In genomic region chr9:75447281-75447680, GRCh38 we compare ENCODE assay signal across 16 cellular contexts.
A peak's percentile ranks its signal among the peaks of the same experiment; 100 is the strongest.
DNase-seq lines count a peak whose midpoint lies in the region; ATAC-seq and TF ChIP-seq lines count a peak whose summit lies in the region.
"Had no signal": no experiment of that assay in that cellular context is flagged by ENCODE, and none has a peak within 500 bp of the region (broad histone marks: within the 10 kb centered on the region; RNA-seq: fewer than 3 reads in every experiment).

No MANE protein-coding gene starts in this region.

- H3K36me3 ChIP-seq in left ventricle myocardium inferior (no peaks in the 10 kb centered on the region), heart right ventricle (no peaks in the 10 kb centered on the region), upper lobe of right lung (no peaks in the 10 kb centered on the region), gastrocnemius medialis (no peaks in the 10 kb centered on the region)
- H3K36me3 ChIP-seq: BLaER1, HAP-1 had no signal

- in situ Hi-C loops in gastrocnemius medialis (cut with MboI; ENCODE audit: low sequenced_read_pairs in 4 of 4): no loop called here

- no peaks in the 10 kb centered on the region for H3K36me3 Mint-ChIP-seq in osteocyte (ENCODE audit: unreplicated experiment)
- H3K36me3 Mint-ChIP-seq: CD14-positive monocyte; CD4-positive, alpha-beta memory T cell had no signal

- H3K9me3 ChIP-seq in left ventricle myocardium inferior (replicated peaks): no peaks in the 10 kb centered on the region
- H3K9me3 ChIP-seq in heart right ventricle: peaks cover 0 to 4% (median 0%) of the 10 kb centered on the region in 11 donors
- no peaks in the 10 kb centered on the region for H3K9me3 ChIP-seq in upper lobe of right lung
- no peaks in the 10 kb centered on the region for H3K9me3 ChIP-seq in gastrocnemius medialis
- H3K9me3 ChIP-seq: BLaER1, HAP-1 had no signal

- DNase-seq in left ventricle myocardium inferior: no peak
- DNase-seq in heart right ventricle: no peak
- no peak for DNase-seq in osteocyte (ENCODE audit: extremely low spot score, unreplicated experiment)
- DNase-seq in upper lobe of right lung: no peak
- no peak for DNase-seq in gastrocnemius medialis
- DNase-seq in NCI-H1048 (lab: John Stamatoyannopoulos, UW): no peak
- no peak for DNase-seq in DMS 273 (lab: John Stamatoyannopoulos, UW; ENCODE audit: unreplicated experiment)
- DNase-seq: 8988T; CD4-positive, alpha-beta memory T cell; DMS79 treated with DMSO at 0.1 percent for 48 hours; GF-D8; IMR-90 had no signal

- H3K4me1 Mint-ChIP-seq in osteocyte (ENCODE audit: unreplicated experiment): peaks cover 59% of the 10 kb centered on the region
- H3K4me1 Mint-ChIP-seq: CD14-positive monocyte; CD4-positive, alpha-beta memory T cell had no signal

- H3K4me3 ChIP-seq in left ventricle myocardium inferior (no peak overlapping the region), heart right ventricle (no peak overlapping the region), upper lobe of right lung (no peak overlapping the region), gastrocnemius medialis (no peak overlapping the region)
- H3K4me3 ChIP-seq: BLaER1, HAP-1 had no signal

- no peak overlapping the region for H3K4me3 Mint-ChIP-seq in osteocyte (ENCODE audit: unreplicated experiment)
- H3K4me3 Mint-ChIP-seq: CD14-positive monocyte; CD4-positive, alpha-beta memory T cell had no signal

- H3K27me3 ChIP-seq in left ventricle myocardium inferior (ENCODE audit: low read depth) (no peaks in the 10 kb centered on the region), heart right ventricle (no peaks in the 10 kb centered on the region), upper lobe of right lung (no peaks in the 10 kb centered on the region), gastrocnemius medialis (no peaks in the 10 kb centered on the region)
- H3K27me3 ChIP-seq: BLaER1 had no signal

- 96 to 97% methylated on average over 1 of the region's 1 CpG for WGBS in heart right ventricle, 2 donors

- H3K27me3 Mint-ChIP-seq in osteocyte (ENCODE audit: unreplicated experiment): no peaks in the 10 kb centered on the region

- peak overlapping the region; percentile 92 for H3K27ac Mint-ChIP-seq in osteocyte (ENCODE audit: unreplicated experiment)
- H3K27ac Mint-ChIP-seq: CD14-positive monocyte; CD4-positive, alpha-beta memory T cell had no signal

- intact Hi-C loops in left ventricle myocardium inferior (cut with micrococcal nuclease): no loop called here
- intact Hi-C loops in heart right ventricle (cut with DNase I): no loop called here
- intact Hi-C loops in upper lobe of right lung (cut with DNase I): no loop called here
- intact Hi-C loops in gastrocnemius medialis (cut with DNase I; ENCODE audit: low total_unique reads): no loop called here

- H3K9me3 Mint-ChIP-seq in osteocyte (ENCODE audit: unreplicated experiment): peaks cover 21% of the 10 kb centered on the region

- TF ChIP-seq CTCF in left ventricle myocardium inferior (IDR thresholded peaks at IDR 0.05; ENCODE audit: borderline replicate concordance): no peak
- TF ChIP-seq CTCF in heart right ventricle (IDR thresholded peaks at IDR 0.05): no peak
- TF ChIP-seq CTCF in osteocyte (IDR thresholded peaks at IDR 0.05): no peak
- no peak for TF ChIP-seq CTCF in upper lobe of right lung (IDR thresholded peaks at IDR 0.05)
- TF ChIP-seq CTCF in gastrocnemius medialis (IDR thresholded peaks at IDR 0.05 in 4 of 5, conservative IDR thresholded peaks at IDR 0.05 in 1 of 5): no peak

- TF ChIP-seq POLR2A in gastrocnemius medialis (IDR thresholded peaks at IDR 0.05): no peak

- H3K4me1 ChIP-seq in left ventricle myocardium inferior (peaks cover 29% of the 10 kb centered on the region), heart right ventricle (peaks cover 7 to 43% (median 20%) of the 10 kb centered on the region in 9 donors), upper lobe of right lung (peaks cover 15% of the 10 kb centered on the region), gastrocnemius medialis (no peaks in the 10 kb centered on the region)
- H3K4me1 ChIP-seq: BLaER1, HAP-1 had no signal

- H3K27ac ChIP-seq in left ventricle myocardium inferior (replicated peaks) (peak overlapping the region; percentile 71), heart right ventricle (peak overlapping the region in 1 of 10 donors; percentile 43), upper lobe of right lung (peak overlapping the region; percentile 8), gastrocnemius medialis (peak overlapping the region in 2 of 4 donors; percentile 40 to 42)
- H3K27ac ChIP-seq: BLaER1, HL-60 had no signal

- ATAC-seq in heart right ventricle: no peak
- no peak for ATAC-seq in upper lobe of right lung
- ATAC-seq in gastrocnemius medialis: no peak
